3 cellular contexts compared by ENCODE assay signal in the genomic region with DNA sequence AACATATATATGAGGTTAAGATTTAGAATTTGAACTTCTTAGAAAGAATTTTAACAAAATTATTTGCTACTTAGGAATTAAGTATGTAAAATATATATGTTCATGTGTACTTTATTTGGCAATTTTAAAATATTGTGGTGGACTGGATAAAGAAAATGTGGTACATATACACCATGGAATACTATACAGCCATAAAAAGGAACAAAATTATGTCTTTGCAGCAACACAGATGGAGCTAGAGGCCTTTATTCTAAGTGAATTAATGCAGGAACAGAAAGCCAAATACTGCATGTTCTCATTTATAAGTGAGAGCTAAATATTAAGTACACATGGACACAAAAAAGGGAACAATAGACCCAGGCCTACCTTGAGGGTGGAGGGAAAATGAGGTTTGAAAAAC.
"Had no signal": no experiment of that assay in that cellular context is flagged by ENCODE, and none has a peak within 500 bp of the region (broad histone marks: within the 10 kb centered on the region; RNA-seq: fewer than 3 reads in every experiment).

No MANE protein-coding gene starts in this region.

- ATAC-seq: GM12878 had no signal

- H3K4me3 ChIP-seq: GM12878 had no signal

- DNase-seq: GDM1, GF-D8 had no signal
